Comparison of ENCODE assay signal across 8 cellular contexts in the genomic region with DNA sequence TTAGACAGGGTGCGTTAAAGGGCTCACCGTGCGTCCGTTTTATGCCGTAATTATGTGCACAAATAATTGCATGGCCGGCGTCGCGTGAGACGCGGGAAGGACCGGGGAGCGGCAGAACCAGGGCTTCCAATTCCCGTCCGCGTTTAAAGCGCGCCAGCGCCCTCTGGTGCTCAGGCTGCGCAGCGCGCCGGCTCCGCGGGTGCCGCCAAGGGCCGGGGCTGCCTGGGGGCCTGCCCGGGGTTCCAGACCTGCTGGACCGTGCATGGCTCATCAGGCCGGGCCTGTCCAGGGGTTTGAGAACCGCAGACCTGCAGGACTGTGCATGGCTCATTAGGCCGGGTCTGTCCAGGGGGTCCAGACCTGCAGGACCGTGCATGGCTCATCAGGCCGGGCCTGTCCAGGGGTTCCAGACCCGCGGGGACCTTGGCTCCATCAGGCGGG.
DNase-seq lines count a peak whose midpoint lies in the region; ATAC-seq, FAIRE-seq and TF ChIP-seq lines count a peak whose summit lies in the region.

No MANE protein-coding gene starts in this region.

- peak overlapping the region; percentile 13 to 57 (median 19) for H3K4me3 ChIP-seq in breast epithelium
- H3K4me3 ChIP-seq in kidney (ENCODE audit: low read length in 2 of 2): peak overlapping the region; percentile 44 to 67

- H3K36me3 ChIP-seq in breast epithelium: no peaks in the 10 kb centered on the region
- H3K36me3 ChIP-seq in kidney (ENCODE audit: control insufficient read depth in 1 of 2, insufficient read depth in 2 of 2, low read length in 2 of 2): no peaks in the 10 kb centered on the region

- FAIRE-seq in kidney (lab: Jason Lieb, UNC): no peak

- H3K4me3 Mint-ChIP-seq in WTC11: no peak overlapping the region; the same call in 1 of the 2 replicates

- peaks cover 7% of the 10 kb centered on the region for H3K4me1 Mint-ChIP-seq in WTC11

- H3K27me3 ChIP-seq in breast epithelium: no peaks in the 10 kb centered on the region

- no peaks in the 10 kb centered on the region for H3K36me3 Mint-ChIP-seq in WTC11

- POLR2A ChIA-PET in WTC11 (lab: Charles Lee): no interaction called here

- CTCF ChIA-PET in WTC11 (lab: Charles Lee): no interaction called here

- H3K9ac ChIP-seq in kidney (ENCODE audit: low read length in 2 of 2): no peak overlapping the region

- no peaks in the 10 kb centered on the region for H3K9me3 Mint-ChIP-seq in WTC11

- H3K9me3 ChIP-seq in breast epithelium (no peaks in the 10 kb centered on the region), kidney (ENCODE audit: control insufficient read depth in 1 of 2, low read length in 2 of 2) (no peaks in the 10 kb centered on the region)

- H3K4me1 ChIP-seq in breast epithelium (no peaks in the 10 kb centered on the region), kidney (ENCODE audit: control insufficient read depth in 1 of 2, insufficient read depth in 1 of 2, low read depth in 1 of 2, low read length in 2 of 2) (peaks cover 0 to 4% of the 10 kb centered on the region in 2 donors)

- ATAC-seq in GM21576 (IDR thresholded peaks at IDR 0.05; ENCODE audit: unreplicated experiment) (peak; percentile 86), WTC11 (peak; percentile 90)

- peaks cover 17% of the 10 kb centered on the region for H3K27me3 Mint-ChIP-seq in WTC11 (ENCODE audit: low read depth)

- no peak for TF ChIP-seq POLR2A in breast epithelium (IDR thresholded peaks at IDR 0.05)

- H3K27ac Mint-ChIP-seq in WTC11: no peak overlapping the region

- DNase-seq in D341Med (ENCODE audit: low spot score): peak; percentile 65
- peak; percentile 30 for DNase-seq in NCI-H1048 (lab: John Stamatoyannopoulos, UW)
- DNase-seq in WTC11 (ENCODE audit: low spot score): peak; percentile 87
- DNase-seq in breast epithelium (ENCODE audit: low spot score in 2 of 2): peak; percentile 35 to 68
- DNase-seq in kidney: peak; percentile 88
- DNase-seq in stimulated activated CD4-positive, alpha-beta T cell treated with anti-CD3 and anti-CD28 coated beads, Interleukin-1b, Interleukin-23, amount 100 ng/mL, for 24 hours (ENCODE audit: low read depth in 4 of 4, low spot score in 1 of 4): peak; percentile 32 to 75 (median 63)
- no peak for DNase-seq in NCI-H2227 treated with DMSO at 0.1 percent for 48 hours (lab: John Stamatoyannopoulos, UW)

- intact Hi-C loops in breast epithelium (cut with DNase I; ENCODE audit: low total_unique reads): loop anchor here (2.0 kb wide), 1 partner anchor 516 kb away; no protein-coding TSS in a partner anchor
- intact Hi-C loops in kidney (cut with DNase I): loop anchor here (10.0 kb wide), 1 partner anchor 510 kb away; no protein-coding TSS in a partner anchor

- H3K27ac ChIP-seq in breast epithelium: no peak overlapping the region
- H3K27ac ChIP-seq in kidney (ENCODE audit: low read depth in 2 of 2, low read length in 2 of 2): no peak overlapping the region

- TF ChIP-seq CTCF in WTC11 (IDR thresholded peaks at IDR 0.05) (peak; percentile 83), breast epithelium (IDR thresholded peaks at IDR 0.05) (peak; percentile 66 to 95 (median 91)), kidney (IDR thresholded peaks at IDR 0.05; ENCODE audit: borderline replicate concordance, extremely low read depth, insufficient read depth) (peak; percentile 93)

TF ChIP-seq in WTC11, 78 proteins besides CTCF, POLR2A, EP300 and RAD21 (continues in another document):
- TF ChIP-seq ZSCAN18 (CRISPR knock-in tag; IDR thresholded peaks at IDR 0.05) (no peak), ARID4B (CRISPR knock-in tag; IDR thresholded peaks at IDR 0.05; ENCODE audit: borderline replicate concordance) (no peak), CDX4 (CRISPR knock-in tag; IDR thresholded peaks at IDR 0.05; ENCODE audit: borderline replicate concordance) (no peak), EMX1 (CRISPR knock-in tag; IDR thresholded peaks at IDR 0.05) (no peak), GABPB1 (CRISPR knock-in tag; IDR thresholded peaks at IDR 0.05) (no peak), ZBTB43 (CRISPR knock-in tag; IDR thresholded peaks at IDR 0.05) (peak; percentile 76), OVOL2 (CRISPR knock-in tag; IDR thresholded peaks at IDR 0.05; ENCODE audit: borderline replicate concordance) (no peak), ATF1 (CRISPR knock-in tag; IDR thresholded peaks at IDR 0.05) (no peak)
- TF ChIP-seq, protein P1, sequence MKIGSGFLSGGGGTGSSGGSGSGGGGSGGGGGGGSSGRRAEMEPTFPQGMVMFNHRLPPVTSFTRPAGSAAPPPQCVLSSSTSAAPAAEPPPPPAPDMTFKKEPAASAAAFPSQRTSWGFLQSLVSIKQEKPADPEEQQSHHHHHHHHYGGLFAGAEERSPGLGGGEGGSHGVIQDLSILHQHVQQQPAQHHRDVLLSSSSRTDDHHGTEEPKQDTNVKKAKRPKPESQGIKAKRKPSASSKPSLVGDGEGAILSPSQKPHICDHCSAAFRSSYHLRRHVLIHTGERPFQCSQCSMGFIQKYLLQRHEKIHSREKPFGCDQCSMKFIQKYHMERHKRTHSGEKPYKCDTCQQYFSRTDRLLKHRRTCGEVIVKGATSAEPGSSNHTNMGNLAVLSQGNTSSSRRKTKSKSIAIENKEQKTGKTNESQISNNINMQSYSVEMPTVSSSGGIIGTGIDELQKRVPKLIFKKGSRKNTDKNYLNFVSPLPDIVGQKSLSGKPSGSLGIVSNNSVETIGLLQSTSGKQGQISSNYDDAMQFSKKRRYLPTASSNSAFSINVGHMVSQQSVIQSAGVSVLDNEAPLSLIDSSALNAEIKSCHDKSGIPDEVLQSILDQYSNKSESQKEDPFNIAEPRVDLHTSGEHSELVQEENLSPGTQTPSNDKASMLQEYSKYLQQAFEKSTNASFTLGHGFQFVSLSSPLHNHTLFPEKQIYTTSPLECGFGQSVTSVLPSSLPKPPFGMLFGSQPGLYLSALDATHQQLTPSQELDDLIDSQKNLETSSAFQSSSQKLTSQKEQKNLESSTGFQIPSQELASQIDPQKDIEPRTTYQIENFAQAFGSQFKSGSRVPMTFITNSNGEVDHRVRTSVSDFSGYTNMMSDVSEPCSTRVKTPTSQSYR (CRISPR knock-in tag; IDR thresholded peaks at IDR 0.05): no peak
